19 cellular contexts compared by ENCODE assay signal in the genomic region with DNA sequence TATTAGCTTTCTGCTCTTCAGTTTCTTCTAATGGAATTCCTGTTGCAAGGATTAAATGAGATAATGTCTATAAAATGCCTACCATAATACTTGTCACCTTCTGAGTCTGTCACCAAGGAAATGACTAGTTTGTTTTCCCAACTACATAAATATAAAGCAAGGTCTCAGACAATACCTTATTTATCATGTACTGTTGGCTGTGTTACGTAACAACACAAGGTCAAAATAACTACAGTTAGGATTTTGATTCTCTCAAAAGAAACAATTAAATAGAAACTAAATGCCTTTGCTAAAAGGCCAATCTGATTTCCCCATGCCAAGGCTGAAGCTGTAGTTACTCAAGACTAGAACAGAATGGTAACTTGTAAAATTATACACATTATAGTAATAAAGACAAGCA.
"Had no signal": no experiment of that assay in that cellular context is flagged by ENCODE, and none has a peak within 500 bp of the region (broad histone marks: within the 10 kb centered on the region; RNA-seq: fewer than 3 reads in every experiment).

No MANE protein-coding gene starts in this region.

- ATAC-seq: activated CD8-positive, alpha-beta memory T cell treated with anti-CD3 and anti-CD28 coated beads, Interleukin-2, amount 10 ng/mL, durations not matched to agents 7 days and 5 days; natural killer cell treated with Interleukin-12 subunit alpha and Interleukin-12 subunit beta and Interleukin-15 and Interleukin-18, amount 100 ng/mL, for 72 hours; stimulated activated naive B cell treated with anti-CD40 and anti-IgM and Interleukin-4, amounts not matched to agents 10 μg/mL and 1 μg/mL and 100 μg/mL, for 72 hours had no signal

- DNase-seq: activated CD4-positive, alpha-beta memory T cell treated with anti-CD3 and anti-CD28 coated beads for 36 hours; activated CD8-positive, alpha-beta memory T cell treated with anti-CD3 and anti-CD28 coated beads, Interleukin-2, amount 10 ng/mL, durations not matched to agents 7 days and 5 days; activated naive CD4-positive, alpha-beta T cell treated with anti-CD3 and anti-CD28 coated beads, Interleukin-2, amount 50 U/mL, for 16 hours; activated T-cell treated with anti-CD3 and anti-CD28 coated beads, Interleukin-2, amount 50 U/mL, for 1 hour; caudate nucleus; effector CD4-positive, alpha-beta T cell; foreskin melanocyte; heart right ventricle; kidney; posterior cingulate gyrus; stimulated activated CD4-positive, alpha-beta T cell treated with anti-CD3 and anti-CD28 coated beads, Interleukin-15, amount 100 ng/mL, for 24 hours; stimulated activated CD4-positive, alpha-beta T cell treated with anti-CD3 and anti-CD28 coated beads, Interleukin-4, amount 100 ng/mL, for 1 hour; stimulated activated naive B cell treated with anti-CD40 and anti-IgM and Interleukin-4, amounts not matched to agents 10 μg/mL and 1 μg/mL and 100 μg/mL, for 72 hours; transverse colon had no signal

- H3K4me3 ChIP-seq: adrenal gland, heart right ventricle, right atrium auricular region, skin epidermis, transverse colon, vagina had no signal
